Comparison of ENCODE assay signal across 8 cellular contexts in the genomic region with DNA sequence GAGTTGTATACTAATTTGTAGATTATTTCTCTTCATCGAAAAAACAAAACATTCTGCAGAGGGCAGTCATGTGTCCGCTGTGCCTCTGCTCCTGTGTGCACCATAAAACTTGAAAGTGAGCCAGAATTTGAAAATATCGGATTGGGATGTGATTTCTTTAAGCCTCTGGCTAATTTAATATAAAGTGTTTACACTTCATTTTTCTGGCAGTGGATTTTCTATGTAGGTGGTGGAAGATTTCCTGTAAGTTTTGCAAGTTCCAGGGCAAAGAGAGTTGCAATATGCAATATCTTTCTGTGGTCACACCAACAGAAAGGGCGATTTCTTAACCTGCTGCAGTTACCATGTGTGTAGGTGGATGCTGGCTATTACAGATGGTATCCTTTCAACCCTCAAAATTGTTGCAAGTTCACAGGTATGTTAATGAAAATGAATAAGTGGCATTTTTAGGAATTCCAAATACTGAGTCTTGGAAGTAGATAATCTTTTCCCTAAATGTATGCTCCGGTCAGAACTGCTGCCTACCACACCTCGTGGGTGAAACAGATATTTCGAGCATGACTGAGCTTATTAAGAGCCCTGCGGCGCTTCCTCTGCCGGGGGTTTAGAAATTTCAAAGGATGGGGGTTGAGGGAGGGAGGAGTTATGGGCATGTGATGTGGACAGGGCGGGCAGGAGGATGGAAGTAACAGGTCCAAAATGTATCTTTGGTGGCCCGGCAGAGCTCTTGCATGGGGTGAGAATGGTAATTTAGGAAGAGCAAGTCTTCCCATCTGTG.
DNase-seq lines count a peak whose midpoint lies in the region; ATAC-seq and FAIRE-seq lines count a peak whose summit lies in the region.

No MANE protein-coding gene starts in this region.

- H3K27me3 ChIP-seq in MG63, result no peaks in the 10 kb centered on the region

- DNase-seq in EH (ENCODE audit: low read depth) (peak; percentile 96), left kidney (ENCODE audit: low read depth, low spot score) (peak; percentile 71), MG63 (no peak), inferior parietal cortex (ENCODE audit: extremely low spot score) (no peak)
- no peak for DNase-seq in activated CD8-positive, alpha-beta memory T cell treated with anti-CD3 and anti-CD28 coated beads, Interleukin-2, amount 50 U/mL, for 48 hours

- no peaks in the 10 kb centered on the region; the same call in 1 of the 2 replicates for H3K9me3 ChIP-seq in MG63

- peak; percentile 61 for ATAC-seq in HG03175 (IDR thresholded peaks at IDR 0.05; ENCODE audit: unreplicated experiment)
- ATAC-seq in HG03045 (IDR thresholded peaks at IDR 0.05; ENCODE audit: unreplicated experiment), result no peak

- peak; percentile 80 for FAIRE-seq in TTC549 (lab: Jason Lieb, UNC)

- no peaks in the 10 kb centered on the region for H3K36me3 ChIP-seq in MG63

- no peak overlapping the region for H3K4me3 ChIP-seq in MG63

Comparison
In these comparisons a context has a peak if more than half of its experiments do, and no peak if none do; other contexts are left out.
1. DNase-seq: peak in EH (single experiment) and left kidney (single experiment); none in activated CD8-positive, alpha-beta memory T cell treated with anti-CD3 and anti-CD28 coated beads, Interleukin-2, amount 50 U/mL, for 48 hours (single experiment), MG63 (single experiment) and inferior parietal cortex (single experiment).